Comparison of ENCODE assay signal across 19 cellular contexts in genomic region chr1:41509270-41509671, GRCh38. TPM values are rescaled to one million over a fixed set of nuclear protein-coding genes. Genes with fewer than 3 reads are reported as not detected.
"Had no signal": no experiment of that assay in that cellular context is flagged by ENCODE, and none has a peak within 500 bp of the region (broad histone marks: within the 10 kb centered on the region; RNA-seq: fewer than 3 reads in every experiment).

No MANE protein-coding gene starts in this region.

- H3K9me3 ChIP-seq: sigmoid colon, upper lobe of right lung had no signal

- H3K4me1 ChIP-seq: foreskin keratinocyte, sigmoid colon, upper lobe of right lung had no signal

- H3K4me3 Mint-ChIP-seq: activated CD4-positive, alpha-beta T cell treated with anti-CD3 and anti-CD28 coated beads, Interleukin-2, amount 10 ng/mL, durations not matched to agents 7 days and 5 days; nephron had no signal

- H3K36me3 ChIP-seq: sigmoid colon had no signal

- H3K27ac ChIP-seq: brain microvascular endothelial cell, coronary artery, foreskin keratinocyte, sigmoid colon, upper lobe of right lung had no signal

- DNase-seq: activated CD4-positive, alpha-beta T cell treated with anti-CD3 and anti-CD28 coated beads, Interleukin-2, amount 10 ng/mL, durations not matched to agents 7 days and 5 days; activated CD8-positive, alpha-beta memory T cell treated with anti-CD3 and anti-CD28 coated beads for 24 hours; activated CD8-positive, alpha-beta memory T cell treated with anti-CD3 and anti-CD28 coated beads, Interleukin-2, amount 50 U/mL, for 48 hours; activated gamma-delta T cell; aorta; brain microvascular endothelial cell; foreskin keratinocyte; hypothalamus; islet precursor cell; midbrain; nucleus accumbens; sigmoid colon; stimulated activated CD4-positive, alpha-beta T cell treated with anti-CD3 and anti-CD28 coated beads, Interleukin-4, amount 100 ng/mL, for 24 hours; stimulated activated naive CD4-positive, alpha-beta T cell; upper lobe of right lung had no signal

- H3K4me3 ChIP-seq: coronary artery, lung, sigmoid colon, upper lobe of right lung had no signal

- H3K27ac Mint-ChIP-seq: activated CD4-positive, alpha-beta T cell treated with anti-CD3 and anti-CD28 coated beads, Interleukin-2, amount 10 ng/mL, durations not matched to agents 7 days and 5 days had no signal

- ATAC-seq: foreskin keratinocyte, upper lobe of right lung had no signal

- H3K27me3 ChIP-seq: brain microvascular endothelial cell, foreskin keratinocyte, sigmoid colon, upper lobe of right lung had no signal

- H3K9me3 Mint-ChIP-seq: activated CD4-positive, alpha-beta T cell treated with anti-CD3 and anti-CD28 coated beads, Interleukin-2, amount 10 ng/mL, durations not matched to agents 7 days and 5 days; nephron had no signal

- H3K27me3 Mint-ChIP-seq: activated CD4-positive, alpha-beta T cell treated with anti-CD3 and anti-CD28 coated beads, Interleukin-2, amount 10 ng/mL, durations not matched to agents 7 days and 5 days had no signal

RNA-seq across cellular contexts. Expression of gene EDN2, which starts 24.8 kb away (rescaled TPM):
- total RNA-seq: activated CD4-positive, alpha-beta T cell treated with anti-CD3 and anti-CD28 coated beads, Interleukin-2, amount 10 ng/mL, durations not matched to agents 7 days and 5 days; fibroblast of lung; upper lobe of right lung had no signal
